Comparison of ENCODE assay signal across 1 cellular context in the genomic region with DNA sequence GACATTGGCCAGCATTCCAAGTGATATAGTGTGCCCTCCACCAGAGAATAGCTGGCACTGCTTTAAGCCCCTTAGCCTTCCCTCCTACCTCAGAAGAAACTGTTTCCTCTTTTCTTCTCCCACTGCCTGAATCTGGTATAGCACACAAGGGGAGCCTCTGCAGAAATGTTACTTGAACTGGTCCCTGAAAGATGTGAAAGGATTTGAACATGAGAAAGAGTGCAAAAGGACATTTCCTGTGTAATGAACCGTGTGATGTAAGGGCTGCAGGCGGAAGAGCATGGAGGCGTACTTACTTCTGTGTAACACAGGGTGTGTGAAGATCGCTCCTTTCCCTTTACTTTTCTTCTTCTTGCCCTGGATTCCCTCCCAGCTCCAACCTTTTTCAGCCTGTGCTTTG.
TF ChIP-seq lines count a peak whose summit lies in the region.

No MANE protein-coding gene starts in this region.

TF ChIP-seq in GM23338, 12 proteins besides CTCF, POLR2A, EP300 and RAD21 (continued from another document):
- TF ChIP-seq, protein P1, sequence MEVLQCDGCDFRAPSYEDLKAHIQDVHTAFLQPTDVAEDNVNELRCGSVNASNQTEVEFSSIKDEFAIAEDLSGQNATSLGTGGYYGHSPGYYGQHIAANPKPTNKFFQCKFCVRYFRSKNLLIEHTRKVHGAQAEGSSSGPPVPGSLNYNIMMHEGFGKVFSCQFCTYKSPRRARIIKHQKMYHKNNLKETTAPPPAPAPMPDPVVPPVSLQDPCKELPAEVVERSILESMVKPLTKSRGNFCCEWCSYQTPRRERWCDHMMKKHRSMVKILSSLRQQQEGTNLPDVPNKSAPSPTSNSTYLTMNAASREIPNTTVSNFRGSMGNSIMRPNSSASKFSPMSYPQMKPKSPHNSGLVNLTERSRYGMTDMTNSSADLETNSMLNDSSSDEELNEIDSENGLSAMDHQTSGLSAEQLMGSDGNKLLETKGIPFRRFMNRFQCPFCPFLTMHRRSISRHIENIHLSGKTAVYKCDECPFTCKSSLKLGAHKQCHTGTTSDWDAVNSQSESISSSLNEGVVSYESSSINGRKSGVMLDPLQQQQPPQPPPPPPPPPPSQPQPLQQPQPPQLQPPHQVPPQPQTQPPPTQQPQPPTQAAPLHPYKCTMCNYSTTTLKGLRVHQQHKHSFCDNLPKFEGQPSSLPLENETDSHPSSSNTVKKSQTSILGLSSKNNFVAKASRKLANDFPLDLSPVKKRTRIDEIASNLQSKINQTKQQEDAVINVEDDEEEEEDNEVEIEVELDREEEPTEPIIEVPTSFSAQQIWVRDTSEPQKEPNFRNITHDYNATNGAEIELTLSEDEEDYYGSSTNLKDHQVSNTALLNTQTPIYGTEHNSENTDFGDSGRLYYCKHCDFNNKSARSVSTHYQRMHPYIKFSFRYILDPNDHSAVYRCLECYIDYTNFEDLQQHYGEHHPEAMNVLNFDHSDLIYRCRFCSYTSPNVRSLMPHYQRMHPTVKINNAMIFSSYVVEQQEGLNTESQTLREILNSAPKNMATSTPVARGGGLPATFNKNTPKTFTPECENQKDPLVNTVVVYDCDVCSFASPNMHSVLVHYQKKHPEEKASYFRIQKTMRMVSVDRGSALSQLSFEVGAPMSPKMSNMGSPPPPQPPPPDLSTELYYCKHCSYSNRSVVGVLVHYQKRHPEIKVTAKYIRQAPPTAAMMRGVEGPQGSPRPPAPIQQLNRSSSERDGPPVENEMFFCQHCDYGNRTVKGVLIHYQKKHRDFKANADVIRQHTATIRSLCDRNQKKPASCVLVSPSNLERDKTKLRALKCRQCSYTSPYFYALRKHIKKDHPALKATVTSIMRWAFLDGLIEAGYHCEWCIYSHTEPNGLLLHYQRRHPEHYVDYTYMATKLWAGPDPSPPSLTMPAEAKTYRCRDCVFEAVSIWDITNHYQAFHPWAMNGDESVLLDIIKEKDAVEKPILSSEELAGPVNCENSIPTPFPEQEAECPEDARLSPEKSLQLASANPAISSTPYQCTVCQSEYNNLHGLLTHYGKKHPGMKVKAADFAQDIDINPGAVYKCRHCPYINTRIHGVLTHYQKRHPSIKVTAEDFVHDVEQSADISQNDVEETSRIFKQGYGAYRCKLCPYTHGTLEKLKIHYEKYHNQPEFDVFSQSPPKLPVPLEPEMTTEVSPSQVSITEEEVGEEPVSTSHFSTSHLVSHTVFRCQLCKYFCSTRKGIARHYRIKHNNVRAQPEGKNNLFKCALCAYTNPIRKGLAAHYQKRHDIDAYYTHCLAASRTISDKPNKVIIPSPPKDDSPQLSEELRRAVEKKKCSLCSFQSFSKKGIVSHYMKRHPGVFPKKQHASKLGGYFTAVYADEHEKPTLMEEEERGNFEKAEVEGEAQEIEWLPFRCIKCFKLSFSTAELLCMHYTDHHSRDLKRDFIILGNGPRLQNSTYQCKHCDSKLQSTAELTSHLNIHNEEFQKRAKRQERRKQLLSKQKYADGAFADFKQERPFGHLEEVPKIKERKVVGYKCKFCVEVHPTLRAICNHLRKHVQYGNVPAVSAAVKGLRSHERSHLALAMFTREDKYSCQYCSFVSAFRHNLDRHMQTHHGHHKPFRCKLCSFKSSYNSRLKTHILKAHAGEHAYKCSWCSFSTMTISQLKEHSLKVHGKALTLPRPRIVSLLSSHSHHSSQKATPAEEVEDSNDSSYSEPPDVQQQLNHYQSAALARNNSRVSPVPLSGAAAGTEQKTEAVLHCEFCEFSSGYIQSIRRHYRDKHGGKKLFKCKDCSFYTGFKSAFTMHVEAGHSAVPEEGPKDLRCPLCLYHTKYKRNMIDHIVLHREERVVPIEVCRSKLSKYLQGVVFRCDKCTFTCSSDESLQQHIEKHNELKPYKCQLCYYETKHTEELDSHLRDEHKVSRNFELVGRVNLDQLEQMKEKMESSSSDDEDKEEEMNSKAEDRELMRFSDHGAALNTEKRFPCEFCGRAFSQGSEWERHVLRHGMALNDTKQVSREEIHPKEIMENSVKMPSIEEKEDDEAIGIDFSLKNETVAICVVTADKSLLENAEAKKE (CRISPR knock-in tag; IDR thresholded peaks at IDR 0.05): no peak
- TF ChIP-seq, protein P2, sequence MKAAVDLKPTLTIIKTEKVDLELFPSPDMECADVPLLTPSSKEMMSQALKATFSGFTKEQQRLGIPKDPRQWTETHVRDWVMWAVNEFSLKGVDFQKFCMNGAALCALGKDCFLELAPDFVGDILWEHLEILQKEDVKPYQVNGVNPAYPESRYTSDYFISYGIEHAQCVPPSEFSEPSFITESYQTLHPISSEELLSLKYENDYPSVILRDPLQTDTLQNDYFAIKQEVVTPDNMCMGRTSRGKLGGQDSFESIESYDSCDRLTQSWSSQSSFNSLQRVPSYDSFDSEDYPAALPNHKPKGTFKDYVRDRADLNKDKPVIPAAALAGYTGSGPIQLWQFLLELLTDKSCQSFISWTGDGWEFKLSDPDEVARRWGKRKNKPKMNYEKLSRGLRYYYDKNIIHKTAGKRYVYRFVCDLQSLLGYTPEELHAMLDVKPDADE (IDR thresholded peaks at IDR 0.05): no peak
- TF ChIP-seq POLR2AphosphoS5 (IDR thresholded peaks at IDR 0.05; ENCODE audit: low read depth): no peak
- TF ChIP-seq ZNF114 (CRISPR knock-in tag; IDR thresholded peaks at IDR 0.05): no peak
- no peak for TF ChIP-seq JUNB (IDR thresholded peaks at IDR 0.05; ENCODE audit: unreplicated experiment)
- TF ChIP-seq NANOG (IDR thresholded peaks at IDR 0.05; ENCODE audit: borderline replicate concordance): no peak
TF ChIP-seq in GM23338: peak in this region for 0.
